Comparison of ENCODE assay signal across 1 cellular context in genomic region chr5:158953929-158954534, GRCh38.
TF ChIP-seq lines count a peak whose summit lies in the region.

No MANE protein-coding gene starts in this region.

TF ChIP-seq in GM12878, 131 proteins besides CTCF, POLR2A, EP300 and RAD21 (continued from another document):
- TF ChIP-seq, protein P1, sequence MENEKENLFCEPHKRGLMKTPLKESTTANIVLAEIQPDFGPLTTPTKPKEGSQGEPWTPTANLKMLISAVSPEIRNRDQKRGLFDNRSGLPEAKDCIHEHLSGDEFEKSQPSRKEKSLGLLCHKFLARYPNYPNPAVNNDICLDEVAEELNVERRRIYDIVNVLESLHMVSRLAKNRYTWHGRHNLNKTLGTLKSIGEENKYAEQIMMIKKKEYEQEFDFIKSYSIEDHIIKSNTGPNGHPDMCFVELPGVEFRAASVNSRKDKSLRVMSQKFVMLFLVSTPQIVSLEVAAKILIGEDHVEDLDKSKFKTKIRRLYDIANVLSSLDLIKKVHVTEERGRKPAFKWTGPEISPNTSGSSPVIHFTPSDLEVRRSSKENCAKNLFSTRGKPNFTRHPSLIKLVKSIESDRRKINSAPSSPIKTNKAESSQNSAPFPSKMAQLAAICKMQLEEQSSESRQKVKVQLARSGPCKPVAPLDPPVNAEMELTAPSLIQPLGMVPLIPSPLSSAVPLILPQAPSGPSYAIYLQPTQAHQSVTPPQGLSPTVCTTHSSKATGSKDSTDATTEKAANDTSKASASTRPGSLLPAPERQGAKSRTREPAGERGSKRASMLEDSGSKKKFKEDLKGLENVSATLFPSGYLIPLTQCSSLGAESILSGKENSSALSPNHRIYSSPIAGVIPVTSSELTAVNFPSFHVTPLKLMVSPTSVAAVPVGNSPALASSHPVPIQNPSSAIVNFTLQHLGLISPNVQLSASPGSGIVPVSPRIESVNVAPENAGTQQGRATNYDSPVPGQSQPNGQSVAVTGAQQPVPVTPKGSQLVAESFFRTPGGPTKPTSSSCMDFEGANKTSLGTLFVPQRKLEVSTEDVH (IDR thresholded peaks at IDR 0.05; ENCODE audit: low read depth, partially characterized antibody) = peak; percentile 89
- peak; percentile 96 for TF ChIP-seq ZSCAN29 (IDR thresholded peaks at IDR 0.05)
- no peak; the same call in 1 of the 2 replicates for TF ChIP-seq CHD4 (IDR thresholded peaks at IDR 0.05)
- TF ChIP-seq, protein P2, sequence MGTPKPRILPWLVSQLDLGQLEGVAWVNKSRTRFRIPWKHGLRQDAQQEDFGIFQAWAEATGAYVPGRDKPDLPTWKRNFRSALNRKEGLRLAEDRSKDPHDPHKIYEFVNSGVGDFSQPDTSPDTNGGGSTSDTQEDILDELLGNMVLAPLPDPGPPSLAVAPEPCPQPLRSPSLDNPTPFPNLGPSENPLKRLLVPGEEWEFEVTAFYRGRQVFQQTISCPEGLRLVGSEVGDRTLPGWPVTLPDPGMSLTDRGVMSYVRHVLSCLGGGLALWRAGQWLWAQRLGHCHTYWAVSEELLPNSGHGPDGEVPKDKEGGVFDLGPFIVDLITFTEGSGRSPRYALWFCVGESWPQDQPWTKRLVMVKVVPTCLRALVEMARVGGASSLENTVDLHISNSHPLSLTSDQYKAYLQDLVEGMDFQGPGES (IDR thresholded peaks at IDR 0.05) = no peak
- TF ChIP-seq ETV6 (conservative IDR thresholded peaks at IDR 0.05 in 1 of 2, IDR thresholded peaks at IDR 0.05 in 1 of 2; ENCODE audit: borderline replicate concordance in 1 of 2, low read depth in 1 of 2) = peak in 1 of 2 experiments; percentile 44; a peak in 1 of 4 replicates
- peak; percentile 99 for TF ChIP-seq MTA2 (IDR thresholded peaks at IDR 0.05; ENCODE audit: low read depth)
- TF ChIP-seq LARP7 (IDR thresholded peaks at IDR 0.05) = no peak
- peak; percentile 97 for TF ChIP-seq ZNF687 (IDR thresholded peaks at IDR 0.05)
- TF ChIP-seq CBFB (IDR thresholded peaks at IDR 0.05; ENCODE audit: low read depth) = no peak
- TF ChIP-seq PML (IDR thresholded peaks at IDR 0.05; ENCODE audit: low read length) = peak; percentile 79
- TF ChIP-seq ZNF207 (IDR thresholded peaks at IDR 0.05; ENCODE audit: borderline replicate concordance) = no peak
- peak; percentile 82 for TF ChIP-seq RELA (IDR thresholded peaks at IDR 0.05; ENCODE audit: borderline replicate concordance, partially characterized antibody)
- TF ChIP-seq BCLAF1 (IDR thresholded peaks at IDR 0.05) = no peak
- TF ChIP-seq MYB (IDR thresholded peaks at IDR 0.05; ENCODE audit: borderline replicate concordance, low read depth, low read length) = peak; percentile 72; the same call in 1 of the 2 replicates
- TF ChIP-seq MEF2A (IDR thresholded peaks at IDR 0.05; ENCODE audit: insufficient read depth, low read depth, low read length) = peak; percentile 76; the same call in 1 of the 2 replicates
- TF ChIP-seq TARDBP (IDR thresholded peaks at IDR 0.05; ENCODE audit: borderline replicate concordance) = no peak
- peak; percentile 82 for TF ChIP-seq FOXM1 (IDR thresholded peaks at IDR 0.05; ENCODE audit: low read depth, low read length)
- no peak for TF ChIP-seq RB1 (IDR thresholded peaks at IDR 0.05; ENCODE audit: borderline replicate concordance)
- peak; percentile 97 for TF ChIP-seq SMAD1 (IDR thresholded peaks at IDR 0.05; ENCODE audit: low read depth, partially characterized antibody)
- no peak for TF ChIP-seq SIX5 (IDR thresholded peaks at IDR 0.05; ENCODE audit: low read depth, low read length, severe bottlenecking)
- TF ChIP-seq RCOR1 (conservative IDR thresholded peaks at IDR 0.05; ENCODE audit: low read depth, low read length) = no peak
- TF ChIP-seq RFX5 (IDR thresholded peaks at IDR 0.05; ENCODE audit: low read depth, low read length) = no peak
- TF ChIP-seq IKZF2 (IDR thresholded peaks at IDR 0.05) = peak; percentile 96 to 97
- TF ChIP-seq STAT3 (IDR thresholded peaks at IDR 0.05; ENCODE audit: low read depth, low read length) = peak; percentile 72; the same call in 1 of the 2 replicates
- peak; percentile 92 for TF ChIP-seq DPF2 (IDR thresholded peaks at IDR 0.05)
- TF ChIP-seq PAX8 (IDR thresholded peaks at IDR 0.05) = no peak
- peak; percentile 53; the same call in 1 of the 2 replicates for TF ChIP-seq POLR2AphosphoS5 (IDR thresholded peaks at IDR 0.05; ENCODE audit: low read length)
- TF ChIP-seq ZNF384 (IDR thresholded peaks at IDR 0.05; ENCODE audit: borderline replicate concordance, low read depth, low read length) = no peak
- TF ChIP-seq CBX5 (IDR thresholded peaks at IDR 0.05; ENCODE audit: low read depth) = peak; percentile 75; the same call in 1 of the 2 replicates
- TF ChIP-seq SMAD5 (IDR thresholded peaks at IDR 0.05; ENCODE audit: low read depth) = no peak
- peak; percentile 80 for TF ChIP-seq KLF5 (IDR thresholded peaks at IDR 0.05; ENCODE audit: partially characterized antibody)
- TF ChIP-seq, protein P3, sequence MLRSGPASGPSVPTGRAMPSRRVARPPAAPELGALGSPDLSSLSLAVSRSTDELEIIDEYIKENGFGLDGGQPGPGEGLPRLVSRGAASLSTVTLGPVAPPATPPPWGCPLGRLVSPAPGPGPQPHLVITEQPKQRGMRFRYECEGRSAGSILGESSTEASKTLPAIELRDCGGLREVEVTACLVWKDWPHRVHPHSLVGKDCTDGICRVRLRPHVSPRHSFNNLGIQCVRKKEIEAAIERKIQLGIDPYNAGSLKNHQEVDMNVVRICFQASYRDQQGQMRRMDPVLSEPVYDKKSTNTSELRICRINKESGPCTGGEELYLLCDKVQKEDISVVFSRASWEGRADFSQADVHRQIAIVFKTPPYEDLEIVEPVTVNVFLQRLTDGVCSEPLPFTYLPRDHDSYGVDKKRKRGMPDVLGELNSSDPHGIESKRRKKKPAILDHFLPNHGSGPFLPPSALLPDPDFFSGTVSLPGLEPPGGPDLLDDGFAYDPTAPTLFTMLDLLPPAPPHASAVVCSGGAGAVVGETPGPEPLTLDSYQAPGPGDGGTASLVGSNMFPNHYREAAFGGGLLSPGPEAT (IDR thresholded peaks at IDR 0.05; ENCODE audit: low read depth) = peak; percentile 94
- TF ChIP-seq ATF7 (IDR thresholded peaks at IDR 0.05; ENCODE audit: low read depth) = peak; percentile 95
- peak; percentile 66 for TF ChIP-seq PKNOX1 (IDR thresholded peaks at IDR 0.05)
